Comparison of ENCODE assay signal across 11 cellular contexts in the genomic region with DNA sequence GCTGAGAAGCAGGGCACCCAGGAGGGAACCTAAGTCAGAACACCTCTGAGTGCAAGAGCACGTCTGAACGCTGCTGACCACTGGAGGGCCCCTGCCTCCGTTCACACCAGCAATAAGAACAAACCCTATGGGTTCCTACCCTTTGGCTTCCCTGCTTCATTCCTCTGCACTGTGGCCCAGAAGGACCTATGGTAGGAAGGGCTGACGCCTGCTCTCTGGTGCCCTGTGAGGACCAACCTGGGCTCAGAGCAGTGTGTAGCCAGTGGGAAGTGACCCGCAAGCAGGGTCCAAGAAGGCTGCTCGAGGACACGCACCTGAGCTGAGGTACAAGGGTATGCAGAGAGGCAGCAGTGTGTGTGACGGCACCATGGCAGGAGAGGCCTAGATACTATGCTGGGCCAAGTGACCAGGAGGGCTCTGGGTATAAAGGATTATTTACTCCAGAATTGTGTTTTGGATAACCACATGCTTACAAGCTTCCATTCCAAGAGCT.
"Had no signal": no experiment of that assay in that cellular context is flagged by ENCODE, and none has a peak within 500 bp of the region (broad histone marks: within the 10 kb centered on the region; RNA-seq: fewer than 3 reads in every experiment).

No MANE protein-coding gene starts in this region.

- H3K4me1 ChIP-seq: ascending aorta, foreskin keratinocyte, upper lobe of right lung had no signal

- H3K27me3 Mint-ChIP-seq: activated CD4-positive, alpha-beta memory T cell treated with anti-CD3 and anti-CD28 coated beads for 36 hours had no signal

- H3K4me3 ChIP-seq: ascending aorta, ovary, upper lobe of right lung had no signal

- DNase-seq: activated CD4-positive, alpha-beta memory T cell treated with anti-CD3 and anti-CD28 coated beads for 36 hours; activated CD4-positive, alpha-beta T cell treated with anti-CD3 and anti-CD28 coated beads for 1 hour; activated gamma-delta T cell; activated T-cell treated with anti-CD3 and anti-CD28 coated beads, Interleukin-2, amount 50 U/mL, for 4 hours; foreskin keratinocyte; left cardiac atrium; ovary; stimulated activated CD4-positive, alpha-beta T cell treated with anti-CD3 and anti-CD28 coated beads, Interleukin-4, amount 100 ng/mL, for 24 hours; upper lobe of right lung had no signal

- H3K4me3 Mint-ChIP-seq: activated CD4-positive, alpha-beta memory T cell treated with anti-CD3 and anti-CD28 coated beads for 36 hours; activated T-cell treated with anti-CD3 and anti-CD28 coated beads, Interleukin-2, amount 50 U/mL, for 4 hours; nephron had no signal

- H3K9me3 ChIP-seq: ascending aorta, ovary, upper lobe of right lung had no signal

- ATAC-seq: activated T-cell treated with anti-CD3 and anti-CD28 coated beads, Interleukin-2, amount 50 U/mL, for 4 hours; foreskin keratinocyte; left cardiac atrium; upper lobe of right lung had no signal

- H3K4me1 Mint-ChIP-seq: nephron had no signal

- H3K36me3 ChIP-seq: ovary had no signal

- H3K27me3 ChIP-seq: ascending aorta, foreskin keratinocyte, ovary, upper lobe of right lung had no signal

- H3K27ac Mint-ChIP-seq: activated CD4-positive, alpha-beta memory T cell treated with anti-CD3 and anti-CD28 coated beads for 36 hours; nephron had no signal

- H3K27ac ChIP-seq: ascending aorta, foreskin keratinocyte, ovary, upper lobe of right lung had no signal

- H3K9me3 Mint-ChIP-seq: activated CD4-positive, alpha-beta memory T cell treated with anti-CD3 and anti-CD28 coated beads for 36 hours; activated T-cell treated with anti-CD3 and anti-CD28 coated beads, Interleukin-2, amount 50 U/mL, for 4 hours; nephron had no signal
